22 cellular contexts compared by ENCODE assay signal in genomic region chr9:71937898-71938297, GRCh38.
"Had no signal": no experiment of that assay in that cellular context is flagged by ENCODE, and none has a peak within 500 bp of the region (broad histone marks: within the 10 kb centered on the region; RNA-seq: fewer than 3 reads in every experiment).

No MANE protein-coding gene starts in this region.

- H3K4me2 ChIP-seq: SK-N-SH had no signal

- H3K9me3 ChIP-seq: gastrocnemius medialis, heart right ventricle, mucosa of descending colon, right atrium auricular region, SK-N-SH, testis had no signal

- H3K36me3 ChIP-seq: gastrocnemius medialis, heart right ventricle, right atrium auricular region had no signal

- H3K27me3 ChIP-seq: gastrocnemius medialis, heart right ventricle, right atrium auricular region, testis had no signal

- H3K9ac ChIP-seq: SK-N-SH had no signal

- H3K4me3 ChIP-seq: gastrocnemius medialis, heart right ventricle, mucosa of descending colon, right atrium auricular region, smooth muscle cell, testis had no signal

- DNase-seq: activated CD4-positive, alpha-beta T cell treated with anti-CD3 and anti-CD28 coated beads for 1 hour; activated CD4-positive, alpha-beta T cell treated with anti-CD3 and anti-CD28 coated beads, Interleukin-2, amount 50 U/mL, for 48 hours; activated CD8-positive, alpha-beta memory T cell treated with anti-CD3 and anti-CD28 coated beads, Interleukin-2, amount 10 ng/mL, durations not matched to agents 7 days and 5 days; activated naive CD4-positive, alpha-beta T cell treated with anti-CD3 and anti-CD28 coated beads, Interleukin-2, amount 10 ng/mL, durations not matched to agents 7 days and 5 days; activated T-cell treated with anti-CD3 and anti-CD28 coated beads, Interleukin-2, amount 50 U/mL, for 1 hour; central memory CD4-positive, alpha-beta T cell; cortex of kidney; effector memory CD4-positive, alpha-beta T cell; gastrocnemius medialis; heart right ventricle; mucosa of descending colon; naive thymus-derived CD4-positive, alpha-beta T cell; SK-N-SH; stimulated activated CD4-positive, alpha-beta T cell treated with anti-CD3 and anti-CD28 coated beads, Interleukin-4, amount 100 ng/mL, for 4 hours; stimulated activated CD8-positive, alpha-beta memory T cell treated with anti-CD3 and anti-CD28 coated beads, Interleukin-4, amount 100 ng/mL, for 48 hours; stimulated activated naive CD4-positive, alpha-beta T cell treated with Interleukin-2 at 50 U/mL for 16 hours; T-helper 1 cell; T1000; testis had no signal

- ATAC-seq: activated CD8-positive, alpha-beta memory T cell treated with anti-CD3 and anti-CD28 coated beads, Interleukin-2, amount 10 ng/mL, durations not matched to agents 7 days and 5 days; gastrocnemius medialis; heart right ventricle; left lobe of liver; mucosa of descending colon; naive thymus-derived CD4-positive, alpha-beta T cell had no signal

- H3K27ac ChIP-seq: gastrocnemius medialis, heart right ventricle, right atrium auricular region, testis had no signal

- H3K4me1 ChIP-seq: right atrium auricular region, testis had no signal
